In the genomic region with DNA sequence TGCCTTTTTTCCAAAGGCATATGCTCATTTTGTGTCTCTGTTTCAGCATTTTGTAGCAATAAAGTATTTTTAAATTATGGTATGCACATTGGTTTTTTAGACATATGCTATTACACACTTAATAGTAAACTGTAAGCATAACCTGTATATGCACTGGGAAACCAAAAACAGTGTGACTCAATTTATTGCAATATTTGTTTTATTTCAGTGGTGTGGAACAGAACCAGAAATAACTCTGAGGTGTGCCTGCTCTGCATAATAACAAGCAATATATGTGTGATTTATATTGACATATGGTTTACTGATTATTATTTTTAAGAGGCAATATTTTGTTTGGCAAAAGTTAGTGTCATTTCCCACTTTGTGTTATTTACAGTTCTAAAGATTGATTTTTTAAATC, we compare ENCODE assay signal across 18 cellular contexts.
DNase-seq lines count a peak whose midpoint lies in the region; ATAC-seq and TF ChIP-seq lines count a peak whose summit lies in the region.
"Had no signal": no experiment of that assay in that cellular context is flagged by ENCODE, and none has a peak within 500 bp of the region (broad histone marks: within the 10 kb centered on the region; RNA-seq: fewer than 3 reads in every experiment).

No MANE protein-coding gene starts in this region.

- H3K27me3 Mint-ChIP-seq in MCF 10A (ENCODE audit: insufficient read depth, unreplicated experiment): no peaks in the 10 kb centered on the region
- no peaks in the 10 kb centered on the region for H3K27me3 Mint-ChIP-seq in effector memory CD8-positive, alpha-beta T cell
- H3K27me3 Mint-ChIP-seq: B cell; CD4-positive, alpha-beta T cell had no signal

- H3K4me3 ChIP-seq in mammary epithelial cell (replicated peaks in 1 of 3; ENCODE audit: insufficient read depth in 1 of 3, low read depth in 2 of 3, low read length in 3 of 3) (no peak overlapping the region), neural cell (ENCODE audit: low read length) (no peak overlapping the region), right cardiac atrium (ENCODE audit: low read length) (no peak overlapping the region)
- H3K4me3 ChIP-seq: A549; BLaER1 treated with 17β-estradiol and CSF1 and Interleukin-3, amounts not matched to agents 10 nM and 100 nM had no signal

- H3K79me2 ChIP-seq in mammary epithelial cell (ENCODE audit: insufficient read depth, low read length) (no peaks in the 10 kb centered on the region), neural cell (replicated peaks; ENCODE audit: insufficient read depth, low read length) (no peaks in the 10 kb centered on the region)

- no peak overlapping the region for H3K9ac ChIP-seq in mammary epithelial cell (ENCODE audit: insufficient read depth, low read length)
- H3K9ac ChIP-seq in neural cell (ENCODE audit: low read length): no peak overlapping the region
- H3K9ac ChIP-seq: BLaER1 treated with 17β-estradiol and CSF1 and Interleukin-3, amounts not matched to agents 10 nM and 100 nM had no signal

- TF ChIP-seq RAD21 in neural cell (conservative IDR thresholded peaks at IDR 0.05): no peak

- H3K9me3 Mint-ChIP-seq in MCF 10A (ENCODE audit: unreplicated experiment): no peaks in the 10 kb centered on the region
- no peaks in the 10 kb centered on the region for H3K9me3 Mint-ChIP-seq in effector memory CD8-positive, alpha-beta T cell
- H3K9me3 Mint-ChIP-seq: CD4-positive, alpha-beta T cell had no signal

- no peak overlapping the region for H2AFZ ChIP-seq in mammary epithelial cell (ENCODE audit: low read depth, low read length)
- no peak overlapping the region for H2AFZ ChIP-seq in neural cell (ENCODE audit: low read depth, low read length)

- intact Hi-C loops in MCF 10A (cut with micrococcal nuclease) (no loop called here), mammary epithelial cell (cut with micrococcal nuclease) (no loop called here), right cardiac atrium (cut with DNase I) (no loop called here)

- H3K36me3 ChIP-seq in mammary epithelial cell (ENCODE audit: insufficient read depth, low read length) (no peaks in the 10 kb centered on the region), neural cell (ENCODE audit: insufficient read depth, low read length) (no peaks in the 10 kb centered on the region)
- H3K36me3 ChIP-seq: BLaER1 treated with 17β-estradiol and CSF1 and Interleukin-3, amounts not matched to agents 10 nM and 100 nM had no signal

- H3K27me3 ChIP-seq in mammary epithelial cell (ENCODE audit: insufficient read depth, low read length) (peaks cover 1% of the 10 kb centered on the region), neural cell (ENCODE audit: insufficient read depth, low read depth, low read length) (no peaks in the 10 kb centered on the region), right cardiac atrium (ENCODE audit: control insufficient read depth, insufficient read depth) (no peaks in the 10 kb centered on the region)
- H3K27me3 ChIP-seq: BLaER1 treated with 17β-estradiol and CSF1 and Interleukin-3, amounts not matched to agents 10 nM and 100 nM had no signal

- ATAC-seq in effector memory CD8-positive, alpha-beta T cell (replicated peaks): no peak
- ATAC-seq in right cardiac atrium: no peak
- ATAC-seq: A549; CD8-positive, alpha-beta T cell had no signal

- H3K9me2 ChIP-seq in neural cell (ENCODE audit: insufficient read depth, low read length): no peaks in the 10 kb centered on the region

- no peak overlapping the region for H3K4me3 Mint-ChIP-seq in MCF 10A (ENCODE audit: unreplicated experiment)
- H3K4me3 Mint-ChIP-seq in effector memory CD8-positive, alpha-beta T cell: no peak overlapping the region
- H3K4me3 Mint-ChIP-seq: B cell; CD4-positive, alpha-beta T cell; CD8-positive, alpha-beta T cell had no signal

- no peaks in the 10 kb centered on the region for H3K9me3 ChIP-seq in mammary epithelial cell (replicated peaks; ENCODE audit: insufficient read depth, low read length)
- H3K9me3 ChIP-seq in neural cell (ENCODE audit: low read length): no peaks in the 10 kb centered on the region
- no peaks in the 10 kb centered on the region for H3K9me3 ChIP-seq in right cardiac atrium (ENCODE audit: control insufficient read depth, low read length)
- H3K9me3 ChIP-seq: A549; BLaER1 treated with 17β-estradiol and CSF1 and Interleukin-3, amounts not matched to agents 10 nM and 100 nM; Caco-2 had no signal

- in situ Hi-C loops in mammary epithelial cell (cut with MboI; ENCODE audit: low sequenced_read_pairs in 2 of 2): no loop called here

- H3F3A ChIP-seq in neural cell (ENCODE audit: insufficient read depth, low read length, poor library complexity, severe bottlenecking): peaks cover 4% of the 10 kb centered on the region

- TF ChIP-seq CTCF in MCF 10A (IDR thresholded peaks at IDR 0.05; ENCODE audit: unreplicated experiment) (no peak), mammary epithelial cell (conservative IDR thresholded peaks at IDR 0.05 in 1 of 2, IDR thresholded peaks at IDR 0.05 in 1 of 2; ENCODE audit: extremely low read depth in 1 of 2, insufficient read depth in 1 of 2, low read depth in 1 of 2, low read length in 2 of 2) (no peak), VCaP (conservative IDR thresholded peaks at IDR 0.05) (no peak), neural cell (IDR thresholded peaks at IDR 0.05; ENCODE audit: poor library complexity, severe bottlenecking) (no peak)

- H3K36me3 Mint-ChIP-seq in MCF 10A (ENCODE audit: insufficient read depth, unreplicated experiment): no peaks in the 10 kb centered on the region
- H3K36me3 Mint-ChIP-seq in effector memory CD8-positive, alpha-beta T cell (ENCODE audit: insufficient read depth): no peaks in the 10 kb centered on the region
- H3K36me3 Mint-ChIP-seq: CD8-positive, alpha-beta T cell had no signal

- H3K27ac Mint-ChIP-seq in MCF 10A (ENCODE audit: low read depth, unreplicated experiment): no peak overlapping the region
- no peak overlapping the region for H3K27ac Mint-ChIP-seq in effector memory CD8-positive, alpha-beta T cell
- H3K27ac Mint-ChIP-seq: B cell; CD4-positive, alpha-beta T cell; CD8-positive, alpha-beta T cell had no signal

- CTCF ChIA-PET in MCF 10A (lab: Yijun Ruan, JAX) (interaction anchor here (0.6 to 1.2 kb wide), 2 partner anchors 111 to 149 kb away, joined by 3 read pairs; no protein-coding TSS in a partner anchor), mammary epithelial cell (lab: Charles Lee; ENCODE audit: low non-redundant PET) (no interaction called here)

- no peaks in the 10 kb centered on the region for H3K4me1 ChIP-seq in mammary epithelial cell (ENCODE audit: insufficient read depth, low read length)
- H3K4me1 ChIP-seq in right cardiac atrium (ENCODE audit: control insufficient read depth, insufficient read depth, low read length): no peaks in the 10 kb centered on the region
- H3K4me1 ChIP-seq: A549, Caco-2 had no signal

- DNase-seq in MCF 10A (ENCODE audit: unreplicated experiment) (peak; percentile 13), mammary epithelial cell (no peak), right cardiac atrium (no peak)
- no peak for DNase-seq in effector memory CD8-positive, alpha-beta T cell
- DNase-seq: AML-193; Caco-2; Calu3; CD4-positive, alpha-beta T cell; CD8-positive, alpha-beta T cell; DMS79 treated with DMSO at 0.1 percent for 48 hours; GF-D8 had no signal

- POLR2A ChIA-PET in MCF 10A (lab: Yijun Ruan, JAX): interaction anchor here (0.7 to 1.8 kb wide), 2 partner anchors 13 to 35 kb away, joined by 3 read pairs; no protein-coding TSS in a partner anchor

- H3K4me2 ChIP-seq in mammary epithelial cell (ENCODE audit: insufficient read depth, low read depth, low read length) (no peak overlapping the region), neural cell (ENCODE audit: low read length) (peak overlapping the region; percentile 50)
- H3K4me2 ChIP-seq: A549; BLaER1 treated with 17β-estradiol and CSF1 and Interleukin-3, amounts not matched to agents 10 nM and 100 nM had no signal

- BruUV-seq in MCF 10A (replicated peaks; lab: Mats Ljungman, UMichigan): no TSS peak
- no TSS peak for BruUV-seq in mammary epithelial cell (replicated peaks; lab: Mats Ljungman, UMichigan)

- dilution Hi-C loops in mammary epithelial cell (cut with HindIII; ENCODE audit: low sequenced_read_pairs): no loop called here

- no peak for TF ChIP-seq EP300 in neural cell (conservative IDR thresholded peaks at IDR 0.05; ENCODE audit: poor library complexity, severe bottlenecking)

- no peaks in the 10 kb centered on the region for H4K20me1 ChIP-seq in mammary epithelial cell (ENCODE audit: insufficient read depth, low read length)
- H4K20me1 ChIP-seq in neural cell (ENCODE audit: insufficient read depth): no peaks in the 10 kb centered on the region
- H4K20me1 ChIP-seq: BLaER1 treated with 17β-estradiol and CSF1 and Interleukin-3, amounts not matched to agents 10 nM and 100 nM had no signal

- H3K27ac ChIP-seq in mammary epithelial cell (ENCODE audit: insufficient read depth, low read depth, low read length) (no peak overlapping the region), VCaP (peak overlapping the region; percentile 57; the same call in 1 of the 2 replicates), neural cell (ENCODE audit: low read length) (no peak overlapping the region), right cardiac atrium (ENCODE audit: low read length) (no peak overlapping the region)
- H3K27ac ChIP-seq: 22Rv1; A549; BLaER1 treated with 17β-estradiol and CSF1 and Interleukin-3, amounts not matched to agents 10 nM and 100 nM; C4-2B had no signal

- no peaks in the 10 kb centered on the region for H3K4me1 Mint-ChIP-seq in MCF 10A (ENCODE audit: insufficient read depth, unreplicated experiment)
- H3K4me1 Mint-ChIP-seq in effector memory CD8-positive, alpha-beta T cell (ENCODE audit: low read depth in 2 of 2): no peaks in the 10 kb centered on the region
- H3K4me1 Mint-ChIP-seq: B cell had no signal

TF ChIP-seq in neural cell, 6 proteins besides CTCF, POLR2A, EP300 and RAD21 (continues in another document):
- TF ChIP-seq MXI1 (conservative IDR thresholded peaks at IDR 0.05; ENCODE audit: poor library complexity, severe bottlenecking): no peak
- no peak for TF ChIP-seq SMC3 (conservative IDR thresholded peaks at IDR 0.05; ENCODE audit: poor library complexity)
- TF ChIP-seq POLR2AphosphoS5 (IDR thresholded peaks at IDR 0.05): no peak
- no peak for TF ChIP-seq EZH2 (IDR thresholded peaks at IDR 0.05; ENCODE audit: borderline replicate concordance, insufficient read depth, low read length, poor library complexity, severe bottlenecking)
- no peak for TF ChIP-seq TAF1 (IDR thresholded peaks at IDR 0.05; ENCODE audit: low read depth)
